2 cellular contexts compared by ENCODE assay signal in the genomic region with DNA sequence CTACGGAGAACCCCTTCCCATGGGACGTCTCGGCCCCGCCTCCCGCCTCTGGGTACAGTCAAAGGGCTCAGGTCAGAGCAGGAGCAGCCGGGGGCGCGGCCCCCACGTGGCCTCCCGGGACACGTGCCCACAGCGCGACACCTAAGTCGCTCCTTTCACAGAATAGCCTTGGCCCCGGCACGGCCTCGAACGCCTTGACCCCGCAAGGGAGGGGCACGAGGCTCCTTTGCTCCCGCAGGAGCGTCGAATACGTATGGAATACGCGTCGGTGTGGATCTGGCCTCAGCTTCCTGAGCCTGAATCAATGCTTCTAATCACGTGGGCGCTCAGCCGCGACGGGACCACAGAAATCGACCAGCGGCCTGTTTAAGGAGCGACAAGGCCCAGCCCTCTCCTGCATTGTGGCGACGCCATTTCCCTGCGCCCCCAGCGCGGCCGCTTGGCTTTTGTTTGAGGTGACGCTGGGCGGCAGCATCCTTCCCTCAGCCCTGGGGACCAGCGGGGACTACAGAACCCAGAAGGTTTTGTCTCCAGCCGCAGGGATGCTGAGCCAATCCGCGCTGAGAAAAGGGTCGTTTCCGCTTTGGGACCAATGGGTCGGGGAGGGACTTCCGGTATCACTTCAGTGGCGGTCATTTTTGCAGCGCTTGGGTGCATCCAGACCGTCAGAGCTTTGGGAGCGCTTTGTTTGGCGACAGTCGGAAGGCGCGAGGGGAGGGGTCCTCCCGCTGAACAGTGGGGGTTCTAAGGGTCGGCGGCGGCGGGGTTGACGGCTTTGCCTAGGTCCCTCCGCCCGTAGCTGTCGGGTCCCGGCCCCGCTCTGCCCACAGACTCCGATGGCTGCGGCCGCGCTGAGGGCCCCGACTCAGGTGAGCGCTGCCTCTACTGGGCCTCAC.
TF ChIP-seq lines count a peak whose summit lies in the region.

Gene ZIK1 (plus strand): TSS at position 625 of the 896 bp plus-strand sequence. CDS start 212 bp downstream, at position 837.

TF ChIP-seq in GM23338, 12 proteins besides CTCF, POLR2A, EP300 and RAD21 (continued from another document):
- TF ChIP-seq STAT1 (IDR thresholded peaks at IDR 0.05; ENCODE audit: unreplicated experiment), result no peak
- TF ChIP-seq ETS1 (IDR thresholded peaks at IDR 0.05), result peak; percentile 90
- TF ChIP-seq REST (IDR thresholded peaks at IDR 0.05; ENCODE audit: unreplicated experiment), result no peak
- peak; percentile 35; the same call in 1 of the 2 replicates for TF ChIP-seq POLR2AphosphoS5 (IDR thresholded peaks at IDR 0.05; ENCODE audit: low read depth)
- TF ChIP-seq EZH2phosphoT487 (IDR thresholded peaks at IDR 0.05; ENCODE audit: unreplicated experiment), result no peak
TF ChIP-seq in GM23338: peak in this region for 3.

TF ChIP-seq in HepG2, 621 proteins besides CTCF, POLR2A, EP300 and RAD21 (continues in another document):
- no peak for TF ChIP-seq POGZ (CRISPR knock-in tag; IDR thresholded peaks at IDR 0.05)
- no peak for TF ChIP-seq THRA (CRISPR knock-in tag; IDR thresholded peaks at IDR 0.05; ENCODE audit: borderline replicate concordance)
- TF ChIP-seq THAP11 (CRISPR knock-in tag; IDR thresholded peaks at IDR 0.05), result peak; percentile 96
- no peak for TF ChIP-seq TIGD3 (CRISPR knock-in tag; IDR thresholded peaks at IDR 0.05; ENCODE audit: borderline replicate concordance)
- TF ChIP-seq MTA3 (CRISPR knock-in tag; IDR thresholded peaks at IDR 0.05), result no peak
- no peak for TF ChIP-seq ZNF414 (CRISPR knock-in tag; IDR thresholded peaks at IDR 0.05)
- TF ChIP-seq SNAI1 (CRISPR knock-in tag; IDR thresholded peaks at IDR 0.05; ENCODE audit: borderline replicate concordance), result no peak
- TF ChIP-seq ZNF567 (CRISPR knock-in tag; IDR thresholded peaks at IDR 0.05; ENCODE audit: borderline replicate concordance), result no peak
- TF ChIP-seq ZNF558 (CRISPR knock-in tag; IDR thresholded peaks at IDR 0.05; ENCODE audit: borderline replicate concordance), result 0 out of 2 replicates have a peak, but pooled peaks have one; percentile 44
- peak; percentile 18; the same call in 1 of the 2 replicates for TF ChIP-seq TAF1 (CRISPR knock-in tag; IDR thresholded peaks at IDR 0.05)
- TF ChIP-seq ZNF460 (CRISPR knock-in tag; IDR thresholded peaks at IDR 0.05; ENCODE audit: borderline replicate concordance), result no peak
- TF ChIP-seq NFYB (CRISPR knock-in tag; IDR thresholded peaks at IDR 0.05), result peak; percentile 83
- TF ChIP-seq, protein P1, sequence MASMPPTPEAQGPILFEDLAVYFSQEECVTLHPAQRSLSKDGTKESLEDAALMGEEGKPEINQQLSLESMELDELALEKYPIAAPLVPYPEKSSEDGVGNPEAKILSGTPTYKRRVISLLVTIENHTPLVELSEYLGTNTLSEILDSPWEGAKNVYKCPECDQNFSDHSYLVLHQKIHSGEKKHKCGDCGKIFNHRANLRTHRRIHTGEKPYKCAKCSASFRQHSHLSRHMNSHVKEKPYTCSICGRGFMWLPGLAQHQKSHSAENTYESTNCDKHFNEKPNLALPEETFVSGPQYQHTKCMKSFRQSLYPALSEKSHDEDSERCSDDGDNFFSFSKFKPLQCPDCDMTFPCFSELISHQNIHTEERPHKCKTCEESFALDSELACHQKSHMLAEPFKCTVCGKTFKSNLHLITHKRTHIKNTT (CRISPR knock-in tag; IDR thresholded peaks at IDR 0.05), result no peak
- TF ChIP-seq PATZ1 (CRISPR knock-in tag; IDR thresholded peaks at IDR 0.05), result no peak
- no peak for TF ChIP-seq DNMT3B (CRISPR knock-in tag; conservative IDR thresholded peaks at IDR 0.05)
- no peak for TF ChIP-seq ZNF292 (CRISPR knock-in tag; IDR thresholded peaks at IDR 0.05; ENCODE audit: borderline replicate concordance, low read depth)
- TF ChIP-seq ZNF652 (CRISPR knock-in tag; IDR thresholded peaks at IDR 0.05; ENCODE audit: borderline replicate concordance, low read depth), result no peak
- no peak for TF ChIP-seq SMAD9 (CRISPR knock-in tag; IDR thresholded peaks at IDR 0.05)
- TF ChIP-seq TARDBP (CRISPR knock-in tag; IDR thresholded peaks at IDR 0.05), result no peak
- TF ChIP-seq LRRFIP1 (CRISPR knock-in tag; conservative IDR thresholded peaks at IDR 0.05), result no peak
- no peak for TF ChIP-seq ZNF720 (CRISPR knock-in tag; IDR thresholded peaks at IDR 0.05)
- TF ChIP-seq TFDP2 (CRISPR knock-in tag; IDR thresholded peaks at IDR 0.05), result peak; percentile 88
- TF ChIP-seq MAFG (CRISPR knock-in tag; IDR thresholded peaks at IDR 0.05), result no peak
- TF ChIP-seq AGO2 (optimal IDR thresholded peaks at IDR 0.05; ENCODE audit: low read depth, low read length), result no peak
- no peak for TF ChIP-seq SP140L (CRISPR knock-in tag; IDR thresholded peaks at IDR 0.05; ENCODE audit: borderline replicate concordance)
- no peak for TF ChIP-seq MBD4 (IDR thresholded peaks at IDR 0.05; ENCODE audit: borderline replicate concordance, low read length)
- no peak for TF ChIP-seq KDM3A (CRISPR knock-in tag; IDR thresholded peaks at IDR 0.05; ENCODE audit: low read depth)
- TF ChIP-seq KAT7 (CRISPR knock-in tag; IDR thresholded peaks at IDR 0.05; ENCODE audit: borderline replicate concordance), result no peak
- no peak for TF ChIP-seq RFX5 (IDR thresholded peaks at IDR 0.05; ENCODE audit: low read depth, low read length)
- TF ChIP-seq SKI (IDR thresholded peaks at IDR 0.05; ENCODE audit: partially characterized antibody), result no peak
- TF ChIP-seq, protein P2, sequence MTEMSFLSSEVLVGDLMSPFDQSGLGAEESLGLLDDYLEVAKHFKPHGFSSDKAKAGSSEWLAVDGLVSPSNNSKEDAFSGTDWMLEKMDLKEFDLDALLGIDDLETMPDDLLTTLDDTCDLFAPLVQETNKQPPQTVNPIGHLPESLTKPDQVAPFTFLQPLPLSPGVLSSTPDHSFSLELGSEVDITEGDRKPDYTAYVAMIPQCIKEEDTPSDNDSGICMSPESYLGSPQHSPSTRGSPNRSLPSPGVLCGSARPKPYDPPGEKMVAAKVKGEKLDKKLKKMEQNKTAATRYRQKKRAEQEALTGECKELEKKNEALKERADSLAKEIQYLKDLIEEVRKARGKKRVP (CRISPR knock-in tag; IDR thresholded peaks at IDR 0.05), result no peak
- TF ChIP-seq PRDM4 (CRISPR knock-in tag; IDR thresholded peaks at IDR 0.05; ENCODE audit: borderline replicate concordance), result no peak
- no peak for TF ChIP-seq ZNF850 (CRISPR knock-in tag; conservative IDR thresholded peaks at IDR 0.05)
- TF ChIP-seq, protein P3, sequence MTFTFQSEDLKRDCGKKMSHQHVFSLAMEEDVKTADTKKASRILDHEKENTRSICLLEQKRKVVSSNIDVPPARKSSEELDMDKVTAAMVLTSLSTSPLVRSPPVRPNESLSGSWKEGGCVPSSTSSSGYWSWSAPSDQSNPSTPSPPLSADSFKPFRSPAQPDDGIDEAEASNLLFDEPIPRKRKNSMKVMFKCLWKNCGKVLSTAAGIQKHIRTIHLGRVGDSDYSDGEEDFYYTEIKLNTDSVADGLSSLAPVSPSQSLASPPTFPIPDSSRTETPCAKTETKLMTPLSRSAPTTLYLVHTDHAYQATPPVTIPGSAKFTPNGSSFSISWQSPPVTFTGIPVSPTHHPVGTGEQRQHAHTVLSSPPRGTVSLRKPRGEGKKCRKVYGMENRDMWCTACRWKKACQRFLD (CRISPR knock-in tag; IDR thresholded peaks at IDR 0.05; ENCODE audit: borderline replicate concordance), result no peak
- TF ChIP-seq ZFP62 (CRISPR knock-in tag; IDR thresholded peaks at IDR 0.05), result no peak
- TF ChIP-seq KLF15 (CRISPR knock-in tag; IDR thresholded peaks at IDR 0.05; ENCODE audit: borderline replicate concordance), result no peak
- no peak for TF ChIP-seq JDP2 (CRISPR knock-in tag; IDR thresholded peaks at IDR 0.05; ENCODE audit: borderline replicate concordance)
- TF ChIP-seq ZFP36L1 (CRISPR knock-in tag; IDR thresholded peaks at IDR 0.05), result no peak
- no peak for TF ChIP-seq ZNF546 (CRISPR knock-in tag; conservative IDR thresholded peaks at IDR 0.05)
- no peak for TF ChIP-seq ZNF382 (CRISPR knock-in tag; IDR thresholded peaks at IDR 0.05; ENCODE audit: borderline replicate concordance)
- TF ChIP-seq CBFB (CRISPR knock-in tag; IDR thresholded peaks at IDR 0.05), result 0 out of 2 replicates have a peak, but pooled peaks have one; percentile 44
- peak; percentile 89 for TF ChIP-seq ZNF143 (CRISPR knock-in tag; IDR thresholded peaks at IDR 0.05)
- TF ChIP-seq HNRNPH1 (optimal IDR thresholded peaks at IDR 0.05; ENCODE audit: low read depth, low read length), result no peak
- no peak for TF ChIP-seq PCBP1 (IDR thresholded peaks at IDR 0.05; ENCODE audit: borderline replicate concordance, low read depth, low read length)
- no peak for TF ChIP-seq ZFP90 (CRISPR knock-in tag; IDR thresholded peaks at IDR 0.05; ENCODE audit: borderline replicate concordance)
